ENCODE assay signal across 5 cellular contexts in the genomic region with DNA sequence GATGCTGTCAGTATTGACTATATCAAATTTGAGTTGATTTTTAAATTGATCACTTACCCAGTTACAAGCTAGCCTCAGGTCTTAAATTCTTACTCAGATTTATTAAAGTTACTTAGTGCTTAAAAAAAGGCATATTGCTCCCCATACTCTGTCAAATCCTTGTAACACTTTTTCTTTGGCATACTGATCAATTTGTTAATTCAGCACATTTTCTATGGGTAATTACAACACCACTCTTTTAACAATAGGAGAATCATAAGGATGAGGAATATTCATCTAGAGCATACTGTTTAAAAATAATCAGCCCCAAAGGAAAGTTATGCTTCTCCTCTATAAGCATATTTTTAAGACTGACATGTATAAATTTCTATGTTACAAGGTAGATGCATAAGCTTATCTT.
"Had no signal": no experiment of that assay in that cellular context is flagged by ENCODE, and none has a peak within 500 bp of the region (broad histone marks: within the 10 kb centered on the region; RNA-seq: fewer than 3 reads in every experiment).

No MANE protein-coding gene starts in this region.

- H3K9ac ChIP-seq: KMS-11 had no signal

- DNase-seq: KBM-7, KG1 had no signal

- H3K4me2 ChIP-seq: KMS-11 had no signal

- FAIRE-seq: HTR-8/SVneo had no signal

- H3K27ac ChIP-seq: HL-60, KMS-11 had no signal
